31 cellular contexts compared by ENCODE assay signal in the genomic region with DNA sequence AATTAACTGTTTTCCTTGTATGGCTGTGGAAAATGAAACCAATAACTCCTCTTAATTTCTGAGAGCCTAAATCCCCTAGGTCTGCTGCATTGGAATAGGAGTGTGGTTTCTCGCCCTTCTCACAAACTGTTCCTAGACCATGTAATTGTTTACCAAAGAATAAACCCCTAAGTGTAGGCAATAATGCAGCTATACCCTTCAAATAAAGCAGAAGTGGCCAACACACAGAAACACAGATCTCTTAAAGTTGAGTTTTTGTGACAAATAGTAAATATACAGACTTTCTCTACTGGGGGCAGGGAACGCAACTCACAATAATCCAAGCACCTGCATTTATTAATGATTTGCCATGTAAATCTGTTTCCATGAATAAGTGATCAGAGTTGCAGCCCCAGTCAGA. TPM values are rescaled to one million over a fixed set of nuclear protein-coding genes. Genes with fewer than 3 reads are reported as not detected.
DNase-seq lines count a peak whose midpoint lies in the region; FAIRE-seq and TF ChIP-seq lines count a peak whose summit lies in the region.
"Had no signal": no experiment of that assay in that cellular context is flagged by ENCODE, and none has a peak within 500 bp of the region (broad histone marks: within the 10 kb centered on the region; RNA-seq: fewer than 3 reads in every experiment).

No MANE protein-coding gene starts in this region.

- H3K9ac ChIP-seq in Karpas-422 (ENCODE audit: low read length) (peak overlapping the region; percentile 6), SU-DHL-6 (ENCODE audit: low read length) (peak overlapping the region; percentile 63)
- H3K9ac ChIP-seq: BLaER1 had no signal

- H3K27me3 Mint-ChIP-seq in HFFc6 (ENCODE audit: insufficient read depth) = no peaks in the 10 kb centered on the region; the same call in 1 of the 2 replicates
- peaks cover 26% of the 10 kb centered on the region for H3K27me3 Mint-ChIP-seq in nephron (ENCODE audit: low read depth)
- H3K27me3 Mint-ChIP-seq in endothelial cell (ENCODE audit: unreplicated experiment) = no peaks in the 10 kb centered on the region
- H3K27me3 Mint-ChIP-seq: naive thymus-derived CD8-positive, alpha-beta T cell; type B pancreatic cell had no signal

- H3K9me3 ChIP-seq in Karpas-422 (ENCODE audit: low read length) (no peaks in the 10 kb centered on the region), SU-DHL-6 (ENCODE audit: insufficient read depth, low read length) (no peaks in the 10 kb centered on the region)
- H3K9me3 ChIP-seq: ascending aorta, BLaER1, lower lobe of right lung, prostate gland had no signal

- peak overlapping the region; percentile 67; the same call in 1 of the 2 replicates for H3K27ac Mint-ChIP-seq in HFFc6
- H3K27ac Mint-ChIP-seq in nephron = peak overlapping the region in 2 of 3 experiments; percentile 46 to 55
- no peak overlapping the region for H3K27ac Mint-ChIP-seq in endothelial cell (ENCODE audit: unreplicated experiment)
- H3K27ac Mint-ChIP-seq: type B pancreatic cell, WTC11 had no signal

- peaks cover 59% of the 10 kb centered on the region for H3K4me1 ChIP-seq in Karpas-422 (ENCODE audit: low read length)
- H3K4me1 ChIP-seq: ascending aorta, BLaER1, lower lobe of right lung, prostate gland had no signal

- no peaks in the 10 kb centered on the region for H3K9me3 Mint-ChIP-seq in HFFc6
- H3K9me3 Mint-ChIP-seq in nephron = no peaks in the 10 kb centered on the region
- H3K9me3 Mint-ChIP-seq in endothelial cell (ENCODE audit: unreplicated experiment) = no peaks in the 10 kb centered on the region
- H3K9me3 Mint-ChIP-seq: activated T-cell treated with anti-CD3 and anti-CD28 coated beads, Interleukin-2, amount 50 U/mL, for 72 hours; naive thymus-derived CD8-positive, alpha-beta T cell; type B pancreatic cell; WTC11 had no signal

- TF ChIP-seq CTCF in HFFc6 (IDR thresholded peaks at IDR 0.05) = no peak
- TF ChIP-seq CTCF in SU-DHL-6 (IDR thresholded peaks at IDR 0.05; ENCODE audit: insufficient read depth, low read length, poor library complexity, severe bottlenecking) = no peak
- no peak for TF ChIP-seq CTCF in nephron (IDR thresholded peaks at IDR 0.05; ENCODE audit: unreplicated experiment in 3 of 3)
- no peak for TF ChIP-seq CTCF in endothelial cell (IDR thresholded peaks at IDR 0.05; ENCODE audit: unreplicated experiment)

- H3K27me3 ChIP-seq in Karpas-422 (ENCODE audit: low read length) (no peaks in the 10 kb centered on the region), SU-DHL-6 (ENCODE audit: low read length) (no peaks in the 10 kb centered on the region)
- H3K27me3 ChIP-seq: ascending aorta, BLaER1, cardiac muscle cell had no signal

- no peak overlapping the region for H3K4me3 Mint-ChIP-seq in HFFc6
- H3K4me3 Mint-ChIP-seq in nephron = no peak overlapping the region
- H3K4me3 Mint-ChIP-seq in endothelial cell (ENCODE audit: unreplicated experiment) = no peak overlapping the region
- H3K4me3 Mint-ChIP-seq: activated T-cell treated with anti-CD3 and anti-CD28 coated beads, Interleukin-2, amount 50 U/mL, for 72 hours; naive thymus-derived CD8-positive, alpha-beta T cell; type B pancreatic cell; WTC11 had no signal

- peaks cover 10% of the 10 kb centered on the region for H3K36me3 Mint-ChIP-seq in HFFc6 (ENCODE audit: low read depth)
- H3K36me3 Mint-ChIP-seq in nephron (ENCODE audit: low read depth) = no peaks in the 10 kb centered on the region
- H3K36me3 Mint-ChIP-seq in endothelial cell (ENCODE audit: low read depth, unreplicated experiment) = peaks cover 69% of the 10 kb centered on the region
- H3K36me3 Mint-ChIP-seq: type B pancreatic cell, WTC11 had no signal

- H3K9me2 ChIP-seq in Karpas-422 (replicated peaks; ENCODE audit: insufficient read depth, low read length) (no peaks in the 10 kb centered on the region), SU-DHL-6 (replicated peaks; ENCODE audit: insufficient read depth, low read length) (no peaks in the 10 kb centered on the region)

- H3K4me1 Mint-ChIP-seq in HFFc6 (ENCODE audit: low read depth) = peaks cover 71% of the 10 kb centered on the region
- peaks cover 21% of the 10 kb centered on the region for H3K4me1 Mint-ChIP-seq in nephron
- H3K4me1 Mint-ChIP-seq in endothelial cell (ENCODE audit: unreplicated experiment) = peaks cover 23% of the 10 kb centered on the region

- H3K4me2 ChIP-seq in Karpas-422 (ENCODE audit: low read depth, low read length, poor library complexity, severe bottlenecking) (peak overlapping the region; percentile 65), SU-DHL-6 (ENCODE audit: low read depth, low read length, poor library complexity, severe bottlenecking) (peak overlapping the region; percentile 74)
- H3K4me2 ChIP-seq: BLaER1 had no signal

- DNase-seq in HFFc6 (no peak), Karpas-422 (peak; percentile 45), HTR-8/SVneo (ENCODE audit: insufficient read length, low spot score) (no peak), endothelial cell (ENCODE audit: low spot score) (no peak)
- no peak for DNase-seq in activated T-cell treated with anti-CD3 and anti-CD28 coated beads, Interleukin-2, amount 50 U/mL, for 48 hours
- DNase-seq: activated T-cell treated with anti-CD3 and anti-CD28 coated beads, Interleukin-2, amount 50 U/mL, for 72 hours; DMS53; effector CD4-positive, alpha-beta T cell; GDM1; hypothalamus; lower lobe of right lung; NCI-H1436; NCI-H2081 treated with DMSO at 0.1 percent for 48 hours; NCI-H2227 treated with DMSO at 0.1 percent for 48 hours; NCI-H526; nucleus accumbens; Right ventricle myocardium superior; stimulated activated CD4-positive, alpha-beta T cell treated with anti-CD3 and anti-CD28 coated beads, Interleukin-12 subunit alpha, Interleukin-12 subunit beta, amount 100 ng/mL, for 4 hours; stimulated activated CD4-positive, alpha-beta T cell treated with anti-CD3 and anti-CD28 coated beads, Interleukin-4, amount 100 ng/mL, for 24 hours; SW 1271 had no signal

- H4K20me1 ChIP-seq in Karpas-422 (ENCODE audit: insufficient read depth, low read depth, low read length) (no peaks in the 10 kb centered on the region), SU-DHL-6 (ENCODE audit: low read depth, low read length) (no peaks in the 10 kb centered on the region)
- H4K20me1 ChIP-seq: BLaER1 had no signal

- peak overlapping the region; percentile 96 for H3K27ac ChIP-seq in Karpas-422 (ENCODE audit: low read length)
- peak overlapping the region; percentile 97 for H3K27ac ChIP-seq in SU-DHL-6 (ENCODE audit: low read depth, low read length)
- H3K27ac ChIP-seq: ascending aorta, BLaER1, cardiac muscle cell, lower lobe of right lung, prostate gland had no signal

- peak overlapping the region; percentile 6; the same call in 1 of the 2 replicates for H3K4me3 ChIP-seq in Karpas-422 (ENCODE audit: low read length)
- H3K4me3 ChIP-seq in SU-DHL-6 (ENCODE audit: insufficient read depth, low read length, poor library complexity, severe bottlenecking) = peak overlapping the region; percentile 3
- H3K4me3 ChIP-seq: ascending aorta, BLaER1, cardiac muscle cell, lower lobe of right lung, prostate gland had no signal

- H3K79me2 ChIP-seq in Karpas-422 (ENCODE audit: low read length) = no peaks in the 10 kb centered on the region
- H3K79me2 ChIP-seq in SU-DHL-6 (ENCODE audit: insufficient read depth, low read length) = peaks cover 29% of the 10 kb centered on the region

- peaks cover 92% of the 10 kb centered on the region for H3F3A ChIP-seq in SU-DHL-6 (ENCODE audit: insufficient read depth)

- H3K36me3 ChIP-seq in Karpas-422 (ENCODE audit: insufficient read depth, low read length) (no peaks in the 10 kb centered on the region), SU-DHL-6 (ENCODE audit: low read length) (peaks cover 66% of the 10 kb centered on the region)
- H3K36me3 ChIP-seq: ascending aorta, BLaER1, lower lobe of right lung, prostate gland had no signal

- H2AFZ ChIP-seq in Karpas-422 (ENCODE audit: low read length) (peak overlapping the region; percentile 78), SU-DHL-6 (ENCODE audit: low read depth, low read length, severe bottlenecking) (no peak overlapping the region)

- no peak for FAIRE-seq in HTR-8/SVneo (lab: Jason Lieb, UNC)
- FAIRE-seq: colon, H1 had no signal

RNA-seq across cellular contexts. Expression of a gene that starts 52.1 kb away (rescaled TPM):
- total RNA-seq in HFFc6 (2021; fragmentation: NEBNext Ultra II Directional; extraction: Animal tissue kit (Norgen Biotek cat#: 25700)) = 1 to 10 TPM; 1.7 to 4.6 (median 3.0) TPM
- total RNA-seq in Karpas-422 (2014; rRNA removed; shearing (Covaris generic); ENCODE audit: low replicate concordance) = 15.3 and 19.3 TPM in 2 replicates
- 487 TPM for total RNA-seq in endothelial cell (ENCODE audit: unreplicated experiment)
- total RNA-seq: H1 had no signal

Comparison
In these comparisons a context has a peak if more than half of its experiments do, and no peak if none do; other contexts are left out.
1. RNA of a gene that starts 52.1 kb away (total RNA-seq): 487 TPM in endothelial cell (single experiment); 15.3 to 19.3 TPM in Karpas-422 and 1.7 to 4.6 TPM in HFFc6; every median in the first group is over 10 times any median in the second.